Comparison of ENCODE assay signal across 18 cellular contexts in the genomic region with DNA sequence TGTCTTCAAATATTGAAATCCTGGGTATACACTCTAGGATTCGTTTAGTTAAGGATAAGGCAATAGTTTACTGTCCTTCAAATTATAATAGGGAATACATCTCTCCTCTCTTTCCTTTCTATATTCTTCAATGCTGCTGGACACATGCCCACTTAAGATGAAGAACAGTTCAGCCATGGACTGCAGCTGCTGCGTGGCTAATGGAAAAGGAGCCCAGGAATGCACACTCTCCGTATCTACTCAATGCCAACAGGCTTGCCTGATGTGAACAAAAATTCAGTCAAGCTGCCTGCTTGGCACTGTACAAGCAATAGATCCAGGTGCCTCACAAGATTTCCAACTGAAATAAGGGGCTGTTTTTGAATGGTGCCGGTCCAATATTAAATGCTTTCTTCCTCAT.
"Had no signal": no experiment of that assay in that cellular context is flagged by ENCODE, and none has a peak within 500 bp of the region (broad histone marks: within the 10 kb centered on the region; RNA-seq: fewer than 3 reads in every experiment).

No MANE protein-coding gene starts in this region.

- ATAC-seq: T-cell had no signal

- DNase-seq: Karpas-422, KG1, MM.1S, NCI-H1048, NCI-H1105, NCI-H1417, NCI-H1436 treated with DMSO at 0.1 percent for 48 hours, NCI-H1694, NCI-H187 treated with DMSO at 0.1 percent for 48 hours, NCI-H2029 treated with DMSO at 0.1 percent for 48 hours, NCI-H2227 treated with DMSO at 0.1 percent for 48 hours, NCI-H524, NCI-H69, NCI-H774, RPMI8226, SHP77, SW 1271, T-cell had no signal
